8 cellular contexts compared by ENCODE assay signal in the genomic region with DNA sequence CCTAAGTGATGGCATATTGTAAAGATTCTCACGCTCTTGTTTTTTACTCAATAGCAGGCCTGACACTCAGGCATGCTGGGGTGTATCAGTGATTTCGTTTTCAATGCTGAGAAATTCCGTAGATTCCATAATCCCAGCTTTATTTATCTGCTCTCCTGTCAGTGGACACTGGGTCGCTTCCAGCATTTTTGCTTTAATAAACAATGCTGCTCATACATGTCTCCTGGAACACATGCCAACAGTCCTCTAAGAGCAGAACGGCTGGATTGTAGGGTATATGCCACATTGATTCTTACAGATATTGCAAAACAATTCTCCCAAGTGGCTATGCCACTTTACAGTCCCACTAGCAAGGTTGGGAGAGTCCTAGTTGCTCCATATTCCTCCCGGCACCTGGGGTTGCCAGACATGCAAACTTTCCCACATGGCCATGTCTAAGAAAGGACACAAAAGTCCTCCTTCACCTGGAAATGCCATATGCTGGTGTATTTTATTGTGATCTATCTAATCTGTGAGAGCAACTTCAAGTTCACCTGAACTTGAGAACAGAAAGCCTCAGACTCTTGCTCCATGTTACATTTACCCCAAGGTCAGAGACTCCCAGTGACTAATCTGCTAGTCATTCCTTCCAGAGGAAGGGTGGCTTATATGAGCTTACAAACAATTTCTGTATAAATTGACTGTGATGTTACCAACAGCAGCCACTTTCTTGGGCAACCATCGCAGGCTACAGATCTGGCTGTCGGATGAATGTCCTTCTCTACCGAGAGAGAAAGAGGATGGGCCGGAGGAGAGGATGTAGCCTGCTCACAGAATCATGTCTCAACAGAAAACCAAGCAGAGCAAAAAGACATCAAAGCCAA.
A peak's percentile ranks its signal among the peaks of the same experiment; 100 is the strongest.
DNase-seq lines count a peak whose midpoint lies in the region; ATAC-seq, FAIRE-seq and TF ChIP-seq lines count a peak whose summit lies in the region.

No MANE protein-coding gene starts in this region.

- H3K9me3 Mint-ChIP-seq in activated naive CD8-positive, alpha-beta T cell treated with anti-CD3 and anti-CD28 coated beads for 36 hours, result no peaks in the 10 kb centered on the region
- H3K9me3 Mint-ChIP-seq in type B pancreatic cell, result no peaks in the 10 kb centered on the region

- no peaks in the 10 kb centered on the region for H3K9me3 ChIP-seq in A549
- H3K9me3 ChIP-seq in left lung, result no peaks in the 10 kb centered on the region

- H3K36me3 ChIP-seq in left lung, result no peaks in the 10 kb centered on the region

- TF ChIP-seq EP300 in A549 (IDR thresholded peaks at IDR 0.05), result no peak

- 33% methylated on average over 10 of the region's 10 CpGs for WGBS in A549 (ENCODE audit: missing lambda C conversion rate)

- DNase-seq in A549 (ENCODE audit: low read depth in 1 of 2, low spot score in 1 of 2) (peak; percentile 64 to 67), HT-29 (ENCODE audit: low spot score) (peak; percentile 34), left lung (no peak), type B pancreatic cell (ENCODE audit: extremely low spot score, unreplicated experiment) (no peak), T-helper 9 cell (no peak), NCI-H146 (lab: John Stamatoyannopoulos, UW) (no peak), HuH-7 (ENCODE audit: low spot score) (no peak)
- no peak for DNase-seq in activated naive CD8-positive, alpha-beta T cell treated with anti-CD3 and anti-CD28 coated beads for 36 hours

- peak overlapping the region; percentile 51 for H3K4me3 Mint-ChIP-seq in activated naive CD8-positive, alpha-beta T cell treated with anti-CD3 and anti-CD28 coated beads for 36 hours
- H3K4me3 Mint-ChIP-seq in type B pancreatic cell, result no peak overlapping the region

- peak overlapping the region; percentile 95 for H3K27ac Mint-ChIP-seq in activated naive CD8-positive, alpha-beta T cell treated with anti-CD3 and anti-CD28 coated beads for 36 hours
- peak overlapping the region; percentile 72 for H3K27ac Mint-ChIP-seq in type B pancreatic cell

- no peak for TF ChIP-seq POLR2A in A549 (IDR thresholded peaks at IDR 0.05; ENCODE audit: low read length)

- intact Hi-C loops in left lung (cut with DNase I), result no loop called here

- H3K4me1 Mint-ChIP-seq in activated naive CD8-positive, alpha-beta T cell treated with anti-CD3 and anti-CD28 coated beads for 36 hours, result peaks cover 68% of the 10 kb centered on the region
- peaks cover 30% of the 10 kb centered on the region for H3K4me1 Mint-ChIP-seq in type B pancreatic cell (ENCODE audit: unreplicated experiment)

- no peaks in the 10 kb centered on the region for H3K27me3 Mint-ChIP-seq in activated naive CD8-positive, alpha-beta T cell treated with anti-CD3 and anti-CD28 coated beads for 36 hours
- no peaks in the 10 kb centered on the region for H3K27me3 Mint-ChIP-seq in type B pancreatic cell

- H3K27ac ChIP-seq in A549 (peak overlapping the region; percentile 66 to 78), left lung (peak overlapping the region; percentile 34 to 91)

- TF ChIP-seq RAD21 in A549 (conservative IDR thresholded peaks at IDR 0.05 in 1 of 2, IDR thresholded peaks at IDR 0.05 in 1 of 2), result no peak

- CTCF ChIA-PET in A549 (lab: Yijun Ruan, JAX), result interaction anchor here (0.9 to 1.6 kb wide), 7 partner anchors 14 to 82 kb away, joined by 3 to 6 read pairs (median 3); no protein-coding TSS in a partner anchor

- peaks cover 16% of the 10 kb centered on the region for H3K36me3 Mint-ChIP-seq in activated naive CD8-positive, alpha-beta T cell treated with anti-CD3 and anti-CD28 coated beads for 36 hours
- H3K36me3 Mint-ChIP-seq in type B pancreatic cell, result peaks cover 4% of the 10 kb centered on the region

- peaks cover 43% of the 10 kb centered on the region for H3K4me1 ChIP-seq in A549
- H3K4me1 ChIP-seq in left lung, result peaks cover 21 to 85% of the 10 kb centered on the region in 2 donors

- no peak for FAIRE-seq in A549 (lab: Jason Lieb, UNC)

- H3K4me3 ChIP-seq in A549 (0 out of 3 replicates have a peak overlapping the region, but pooled peaks have one; percentile 1), left lung (no peak overlapping the region)

- no peak for TF ChIP-seq CTCF in A549 (IDR thresholded peaks at IDR 0.05)
- no peak for TF ChIP-seq CTCF in left lung (IDR thresholded peaks at IDR 0.05)
- no peak for TF ChIP-seq CTCF in type B pancreatic cell (conservative IDR thresholded peaks at IDR 0.05)

- peak; percentile 79 to 87 for ATAC-seq in A549
- ATAC-seq in left lung, result peak; percentile 45

- peak overlapping the region; percentile 75 for H3K4me2 ChIP-seq in A549

- POLR2A ChIA-PET in A549 (lab: Yijun Ruan, JAX), result no interaction called here

- H3K27me3 ChIP-seq in left lung, result no peaks in the 10 kb centered on the region

TF ChIP-seq in A549, 52 proteins besides CTCF, POLR2A, EP300 and RAD21 (continues in another document):
- TF ChIP-seq CBX8 (IDR thresholded peaks at IDR 0.05) (no peak), TFCP2L1 (CRISPR knock-in tag; IDR thresholded peaks at IDR 0.05) (no peak), MAZ (IDR thresholded peaks at IDR 0.05; ENCODE audit: borderline replicate concordance, low read depth, low read length) (no peak), HOXB13 (CRISPR knock-in tag; IDR thresholded peaks at IDR 0.05; ENCODE audit: low read depth) (no peak), NR3C1 (IDR thresholded peaks at IDR 0.05) (no peak), NFE2L2 (conservative IDR thresholded peaks at IDR 0.05; ENCODE audit: low read length) (no peak), FOSL2 (IDR thresholded peaks at IDR 0.05) (peak; percentile 68), FOSL2 (CRISPR knock-in tag; IDR thresholded peaks at IDR 0.05) (peak; percentile 78), RNF2 (IDR thresholded peaks at IDR 0.05; ENCODE audit: borderline replicate concordance, low read depth) (no peak), CEBPB (IDR thresholded peaks at IDR 0.05) (peak; percentile 2 to 28; a peak in 1 of 4 replicates), NPAS2 (CRISPR knock-in tag; IDR thresholded peaks at IDR 0.05; ENCODE audit: borderline replicate concordance) (no peak), HDAC2 (IDR thresholded peaks at IDR 0.05) (no peak), POLR2AphosphoS2 (conservative IDR thresholded peaks at IDR 0.05; ENCODE audit: low read length) (no peak), JUNB (IDR thresholded peaks at IDR 0.05) (peak; percentile 73)
- TF ChIP-seq, protein P1, sequence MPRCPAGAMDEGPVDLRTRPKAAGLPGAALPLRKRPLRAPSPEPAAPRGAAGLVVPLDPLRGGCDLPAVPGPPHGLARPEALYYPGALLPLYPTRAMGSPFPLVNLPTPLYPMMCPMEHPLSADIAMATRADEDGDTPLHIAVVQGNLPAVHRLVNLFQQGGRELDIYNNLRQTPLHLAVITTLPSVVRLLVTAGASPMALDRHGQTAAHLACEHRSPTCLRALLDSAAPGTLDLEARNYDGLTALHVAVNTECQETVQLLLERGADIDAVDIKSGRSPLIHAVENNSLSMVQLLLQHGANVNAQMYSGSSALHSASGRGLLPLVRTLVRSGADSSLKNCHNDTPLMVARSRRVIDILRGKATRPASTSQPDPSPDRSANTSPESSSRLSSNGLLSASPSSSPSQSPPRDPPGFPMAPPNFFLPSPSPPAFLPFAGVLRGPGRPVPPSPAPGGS (IDR thresholded peaks at IDR 0.05), result no peak
- TF ChIP-seq, protein P2, sequence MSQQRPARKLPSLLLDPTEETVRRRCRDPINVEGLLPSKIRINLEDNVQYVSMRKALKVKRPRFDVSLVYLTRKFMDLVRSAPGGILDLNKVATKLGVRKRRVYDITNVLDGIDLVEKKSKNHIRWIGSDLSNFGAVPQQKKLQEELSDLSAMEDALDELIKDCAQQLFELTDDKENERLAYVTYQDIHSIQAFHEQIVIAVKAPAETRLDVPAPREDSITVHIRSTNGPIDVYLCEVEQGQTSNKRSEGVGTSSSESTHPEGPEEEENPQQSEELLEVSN (IDR thresholded peaks at IDR 0.05; ENCODE audit: borderline replicate concordance, low read depth), result no peak
- TF ChIP-seq, protein P3, sequence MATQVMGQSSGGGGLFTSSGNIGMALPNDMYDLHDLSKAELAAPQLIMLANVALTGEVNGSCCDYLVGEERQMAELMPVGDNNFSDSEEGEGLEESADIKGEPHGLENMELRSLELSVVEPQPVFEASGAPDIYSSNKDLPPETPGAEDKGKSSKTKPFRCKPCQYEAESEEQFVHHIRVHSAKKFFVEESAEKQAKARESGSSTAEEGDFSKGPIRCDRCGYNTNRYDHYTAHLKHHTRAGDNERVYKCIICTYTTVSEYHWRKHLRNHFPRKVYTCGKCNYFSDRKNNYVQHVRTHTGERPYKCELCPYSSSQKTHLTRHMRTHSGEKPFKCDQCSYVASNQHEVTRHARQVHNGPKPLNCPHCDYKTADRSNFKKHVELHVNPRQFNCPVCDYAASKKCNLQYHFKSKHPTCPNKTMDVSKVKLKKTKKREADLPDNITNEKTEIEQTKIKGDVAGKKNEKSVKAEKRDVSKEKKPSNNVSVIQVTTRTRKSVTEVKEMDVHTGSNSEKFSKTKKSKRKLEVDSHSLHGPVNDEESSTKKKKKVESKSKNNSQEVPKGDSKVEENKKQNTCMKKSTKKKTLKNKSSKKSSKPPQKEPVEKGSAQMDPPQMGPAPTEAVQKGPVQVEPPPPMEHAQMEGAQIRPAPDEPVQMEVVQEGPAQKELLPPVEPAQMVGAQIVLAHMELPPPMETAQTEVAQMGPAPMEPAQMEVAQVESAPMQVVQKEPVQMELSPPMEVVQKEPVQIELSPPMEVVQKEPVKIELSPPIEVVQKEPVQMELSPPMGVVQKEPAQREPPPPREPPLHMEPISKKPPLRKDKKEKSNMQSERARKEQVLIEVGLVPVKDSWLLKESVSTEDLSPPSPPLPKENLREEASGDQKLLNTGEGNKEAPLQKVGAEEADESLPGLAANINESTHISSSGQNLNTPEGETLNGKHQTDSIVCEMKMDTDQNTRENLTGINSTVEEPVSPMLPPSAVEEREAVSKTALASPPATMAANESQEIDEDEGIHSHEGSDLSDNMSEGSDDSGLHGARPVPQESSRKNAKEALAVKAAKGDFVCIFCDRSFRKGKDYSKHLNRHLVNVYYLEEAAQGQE (IDR thresholded peaks at IDR 0.05), result no peak
- TF ChIP-seq, protein P4, sequence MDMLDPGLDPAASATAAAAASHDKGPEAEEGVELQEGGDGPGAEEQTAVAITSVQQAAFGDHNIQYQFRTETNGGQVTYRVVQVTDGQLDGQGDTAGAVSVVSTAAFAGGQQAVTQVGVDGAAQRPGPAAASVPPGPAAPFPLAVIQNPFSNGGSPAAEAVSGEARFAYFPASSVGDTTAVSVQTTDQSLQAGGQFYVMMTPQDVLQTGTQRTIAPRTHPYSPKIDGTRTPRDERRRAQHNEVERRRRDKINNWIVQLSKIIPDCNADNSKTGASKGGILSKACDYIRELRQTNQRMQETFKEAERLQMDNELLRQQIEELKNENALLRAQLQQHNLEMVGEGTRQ (IDR thresholded peaks at IDR 0.05), result no peak

Comparison
In these comparisons a context has a peak if more than half of its experiments do, and no peak if none do; other contexts are left out.
1. DNase-seq: peak in A549 (2 of 2) and HT-29 (single experiment); none in activated naive CD8-positive, alpha-beta T cell treated with anti-CD3 and anti-CD28 coated beads for 36 hours (single experiment), left lung (0 of 2), type B pancreatic cell (single experiment), T-helper 9 cell (single experiment), NCI-H146 (single experiment) and HuH-7 (single experiment).